In genomic region chr14:31420319-31421081, GRCh38 we compare ENCODE assay signal across 8 cellular contexts. TPM values are rescaled to one million over a fixed set of nuclear protein-coding genes. Genes with fewer than 3 reads are reported as not detected.
DNase-seq lines count a peak whose midpoint lies in the region; ATAC-seq and TF ChIP-seq lines count a peak whose summit lies in the region.

Gene HEATR5A, minus strand, starts transcription at chr14:31420550. Its CDS starts 17,575 bp downstream, at chr14:31402975.

- DNase-seq in ELR (ENCODE audit: low read depth) (peak; percentile 94), H4 (ENCODE audit: low spot score) (peak; percentile 91), LNCaP clone FGC (ENCODE audit: low read depth) (peak; percentile 81), RPMI8226 (peak; percentile 94), fibroblast of peridontal ligament (ENCODE audit: extremely low read depth) (peak; percentile 92), natural killer cell (peak; percentile 91)
- peak; percentile 77 to 90 (median 84) for DNase-seq in stimulated activated naive CD4-positive, alpha-beta T cell (lab: John Stamatoyannopoulos, UW)

- TF ChIP-seq CTCF in LNCaP clone FGC (IDR thresholded peaks at IDR 0.05; ENCODE audit: control insufficient read depth, extremely low read depth, insufficient read depth) = peak; percentile 45
- no peak for TF ChIP-seq CTCF in natural killer cell (IDR thresholded peaks at IDR 0.05)

- peaks cover 5% of the 10 kb centered on the region for H3K36me3 Mint-ChIP-seq in activated T-helper 17 cell treated with anti-CD3 and anti-CD28 coated beads, Interleukin-2, amount 50 U/mL, for 72 hours (ENCODE audit: low read depth)
- H3K36me3 Mint-ChIP-seq in natural killer cell = no peaks in the 10 kb centered on the region

- no peaks in the 10 kb centered on the region for H3K27me3 Mint-ChIP-seq in activated T-helper 17 cell treated with anti-CD3 and anti-CD28 coated beads, Interleukin-2, amount 50 U/mL, for 72 hours
- H3K27me3 Mint-ChIP-seq in natural killer cell (ENCODE audit: low read depth in 2 of 2) = no peaks in the 10 kb centered on the region

- H3K4me3 ChIP-seq in LNCaP clone FGC (ENCODE audit: low read depth, low read length) = peak within 1 kb of the TSS; percentile 99

- peaks cover 5% of the 10 kb centered on the region for H3K4me1 Mint-ChIP-seq in activated T-helper 17 cell treated with anti-CD3 and anti-CD28 coated beads, Interleukin-2, amount 50 U/mL, for 72 hours
- H3K4me1 Mint-ChIP-seq in natural killer cell = peaks cover 22 to 23% of the 10 kb centered on the region in 2 donors

- H3K4me3 Mint-ChIP-seq in activated T-helper 17 cell treated with anti-CD3 and anti-CD28 coated beads, Interleukin-2, amount 50 U/mL, for 72 hours = peak within 1 kb of the TSS; percentile 91
- H3K4me3 Mint-ChIP-seq in natural killer cell = peak within 1 kb of the TSS; percentile 100

- intact Hi-C loops in natural killer cell (cut with micrococcal nuclease) = loop anchor here (1.0 to 2.0 kb wide), 2 partner anchors 37 to 50 kb away; partner anchors contain the start of gene DTD2

- ATAC-seq in activated T-helper 17 cell treated with anti-CD3 and anti-CD28 coated beads, Interleukin-2, amount 50 U/mL, for 72 hours (replicated peaks) = peak; percentile 93
- peak; percentile 98 to 99 (median 99) for ATAC-seq in natural killer cell

- peak within 1 kb of the TSS; percentile 75 for H3K27ac Mint-ChIP-seq in activated T-helper 17 cell treated with anti-CD3 and anti-CD28 coated beads, Interleukin-2, amount 50 U/mL, for 72 hours
- H3K27ac Mint-ChIP-seq in natural killer cell = peak within 1 kb of the TSS; percentile 90 to 96

- H3K9me3 Mint-ChIP-seq in activated T-helper 17 cell treated with anti-CD3 and anti-CD28 coated beads, Interleukin-2, amount 50 U/mL, for 72 hours = no peaks in the 10 kb centered on the region
- H3K9me3 Mint-ChIP-seq in natural killer cell = no peaks in the 10 kb centered on the region

RNA-seq across cellular contexts. Expression of gene HEATR5A, which starts in this region (rescaled TPM):
- total RNA-seq in H4 (2014; rRNA removed; shearing (Covaris generic)) = 20.1 and 32.9 TPM in 2 replicates
- 10 to 100 TPM; 16.4 to 23.8 TPM for total RNA-seq in activated T-helper 17 cell treated with anti-CD3 and anti-CD28 coated beads, Interleukin-2, amount 50 U/mL, for 72 hours
- 10 to 100 TPM; 12.1 to 23.9 (median 15.1) TPM for total RNA-seq in natural killer cell

Comparison
In these comparisons a context has a peak if more than half of its experiments do, and no peak if none do; other contexts are left out.
1. Peak in every context shown above with its lines: DNase-seq, ATAC-seq and H3K4me3 ChIP-seq.